ENCODE assay signal across 7 cellular contexts in the genomic region with DNA sequence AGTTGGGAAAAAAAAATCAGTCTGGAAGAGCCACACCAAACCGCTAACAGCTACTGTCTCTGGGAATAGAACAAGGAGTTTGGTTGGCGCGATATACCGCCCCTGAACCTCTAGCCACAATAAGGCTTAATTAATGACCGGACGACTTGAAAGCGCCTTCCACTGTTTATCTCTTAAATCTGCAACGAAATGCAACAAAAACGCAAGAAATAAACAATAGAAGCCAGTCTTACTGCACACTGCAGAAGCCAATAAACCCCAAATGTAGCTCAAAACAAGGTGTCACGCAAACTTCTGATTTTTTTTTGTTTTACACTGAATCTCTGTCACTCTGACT. TPM values are rescaled to one million over a fixed set of nuclear protein-coding genes. Genes with fewer than 3 reads are reported as not detected.
A peak's percentile ranks its signal among the peaks of the same experiment; 100 is the strongest.
DNase-seq lines count a peak whose midpoint lies in the region; ATAC-seq and TF ChIP-seq lines count a peak whose summit lies in the region.

No MANE protein-coding gene starts in this region.

- H3K36me3 Mint-ChIP-seq in T-cell: no peaks in the 10 kb centered on the region

- no peaks in the 10 kb centered on the region for H3K9me3 Mint-ChIP-seq in T-cell

- H3K4me1 Mint-ChIP-seq in T-cell: peaks cover 41 to 52% (median 42%) of the 10 kb centered on the region in 3 donors

- intact Hi-C loops in sciatic nerve (cut with DNase I): no loop called here

- peak overlapping the region; percentile 18 for H3K4me3 ChIP-seq in HAP-1

- in situ Hi-C loops in HAP-1 (cut with MboI; ENCODE audit: low sequenced_read_pairs): loop anchor here (10.0 kb wide), 1 partner anchor 84 kb away; the partner anchor contains the start of genes KIF2C and RNU5D-1

- H3K27me3 ChIP-seq in HAP-1 (ENCODE audit: low read depth): no peaks in the 10 kb centered on the region
- H3K27me3 ChIP-seq in foreskin keratinocyte: no peaks in the 10 kb centered on the region

- H3K36me3 ChIP-seq in HAP-1 (replicated peaks): no peaks in the 10 kb centered on the region

- H3K27ac Mint-ChIP-seq in T-cell: peak overlapping the region; percentile 100

- H3K4me1 ChIP-seq in HAP-1: peaks cover 12% of the 10 kb centered on the region
- H3K4me1 ChIP-seq in foreskin keratinocyte: peaks cover 20% of the 10 kb centered on the region

- POLR2A ChIA-PET in T-cell (lab: Charles Lee): interaction anchor here (0.5 to 4.4 kb wide), 14 partner anchors 10 to 763 kb away, joined by 3 to 51 read pairs (median 4); partner anchors contain the start of genes BTBD19 (in 2 of the 2), PLK3 (in 2 of the 2), DYNLT4 (in 1 of the 2) and EIF2B3 (in 1 of the 2)

- no peak for TF ChIP-seq CTCF in foreskin keratinocyte (conservative IDR thresholded peaks at IDR 0.05)

- ATAC-seq in T-cell (replicated peaks in 1 of 4) (peak in 1 of 4 experiments; percentile 2), foreskin keratinocyte (no peak), sciatic nerve (peak; percentile 2), HG03196 (IDR thresholded peaks at IDR 0.05; ENCODE audit: unreplicated experiment) (no peak), GM21786 (IDR thresholded peaks at IDR 0.05; ENCODE audit: unreplicated experiment) (no peak)

- DNase-seq in HAP-1 (ENCODE audit: low spot score in 2 of 2): peak in 1 of 2 experiments; percentile 88
- DNase-seq in T-cell: no peak
- DNase-seq in foreskin keratinocyte: no peak
- DNase-seq in sciatic nerve (ENCODE audit: low spot score): no peak
- DNase-seq in stimulated activated CD4-positive, alpha-beta T cell treated with anti-CD3 and anti-CD28 coated beads, Interleukin-2, amount 100 ng/mL, for 24 hours: no peak

- H3K27me3 Mint-ChIP-seq in T-cell: no peaks in the 10 kb centered on the region

- peak overlapping the region; percentile 84 to 96 (median 95) for H3K4me3 Mint-ChIP-seq in T-cell

- no peaks in the 10 kb centered on the region for H3K9me3 ChIP-seq in HAP-1

- CTCF ChIA-PET in T-cell (lab: Charles Lee): interaction anchor here in 1 of 2 donors (0.9 to 2.8 kb wide), 6 partner anchors 10 to 88 kb away, joined by 3 to 25 read pairs (median 4); partner anchors contain the start of genes BEST4, BTBD19, PLK3 and RNU5D-1

- peak overlapping the region; percentile 9 for H3K27ac ChIP-seq in foreskin keratinocyte

RNA-seq across cellular contexts. Expression of gene BTBD19, which starts 10.9 kb away (rescaled TPM):
- 10 to 100 TPM; 10.1 to 56.7 (median 11.5) TPM for total RNA-seq in T-cell
- 1.6 and 1.9 TPM in 2 replicates for total RNA-seq in foreskin keratinocyte
- polyA plus RNA-seq in foreskin keratinocyte: 1.4 and 1.6 TPM in 2 replicates
- total RNA-seq in sciatic nerve: 35.0 TPM

RNA-seq across cellular contexts. Expression of gene DYNLT4, which starts 12.1 kb away (rescaled TPM):
- total RNA-seq in T-cell (1 to 10 TPM in 2 of 5 donors, under 1 TPM in 2, not detected in 1; 0.36 to 4.3 (median 2.3) TPM), foreskin keratinocyte (not detected in 2 replicates), sciatic nerve (0.49 TPM)
- polyA plus RNA-seq in foreskin keratinocyte: 0.09 TPM in 1 of 2 replicates, not detected in the other

RNA-seq across cellular contexts. Expression of gene PLK3, which starts 19.0 kb away (rescaled TPM):
- 100 to 1,000 TPM; 124 to 453 (median 136) TPM for total RNA-seq in T-cell
- total RNA-seq in foreskin keratinocyte: 34.2 and 35.6 TPM in 2 replicates
- 39.3 and 39.9 TPM in 2 replicates for polyA plus RNA-seq in foreskin keratinocyte
- total RNA-seq in sciatic nerve: 26.1 TPM

RNA-seq across cellular contexts. Expression of gene PTCH2, which starts 23.8 kb away (rescaled TPM):
- total RNA-seq in T-cell: 1 to 10 TPM in 4 of 5 donors, under 1 TPM in 1; 0.89 to 2.3 (median 1.3) TPM
- 0.31 and 0.67 TPM in 2 replicates for total RNA-seq in foreskin keratinocyte
- 0.04 and 0.06 TPM in 2 replicates for polyA plus RNA-seq in foreskin keratinocyte
- 31.2 TPM for total RNA-seq in sciatic nerve

RNA-seq across cellular contexts. Expression of gene BEST4, which starts 31.3 kb away (rescaled TPM):
- total RNA-seq in T-cell: 1 to 10 TPM in 4 of 5 donors, under 1 TPM in 1; 0.75 to 2.4 (median 1.6) TPM
- 0.14 TPM in 1 of 2 replicates, not detected in the other for total RNA-seq in foreskin keratinocyte
- 0.07 and 0.08 TPM in 2 replicates for polyA plus RNA-seq in foreskin keratinocyte
- total RNA-seq in sciatic nerve: 0.36 TPM
